In the genomic region with DNA sequence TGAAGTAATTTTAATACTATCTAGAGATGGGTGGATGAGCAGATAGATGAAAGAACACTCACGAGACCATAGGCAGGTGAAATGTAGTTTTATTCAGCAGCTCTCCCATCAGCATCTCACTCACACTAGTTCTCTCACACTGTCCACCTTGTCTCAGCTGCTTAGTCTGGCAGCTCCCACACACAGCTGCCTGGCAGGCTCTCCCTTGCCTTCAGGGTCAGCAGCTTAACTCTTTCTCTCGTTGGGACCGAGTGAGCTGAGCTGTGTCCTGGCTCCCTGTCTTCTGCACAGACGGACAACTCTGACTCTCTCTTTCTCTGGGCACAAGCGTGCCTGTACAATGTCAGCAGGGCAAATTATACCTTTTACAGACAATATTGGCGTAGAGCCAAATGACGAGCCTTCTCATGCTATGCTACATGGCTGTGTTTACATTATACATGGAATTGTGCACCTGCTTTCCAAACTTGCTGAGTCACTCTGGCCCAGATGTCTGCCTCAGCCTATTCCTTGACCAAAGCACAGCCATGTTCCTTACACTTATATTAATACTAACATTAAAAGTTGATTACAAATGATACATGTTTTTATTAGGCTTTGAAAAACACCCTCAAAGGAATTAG, we compare ENCODE assay signal across 14 cellular contexts.
DNase-seq lines count a peak whose midpoint lies in the region; ATAC-seq and TF ChIP-seq lines count a peak whose summit lies in the region.
"Had no signal": no experiment of that assay in that cellular context is flagged by ENCODE, and none has a peak within 500 bp of the region (broad histone marks: within the 10 kb centered on the region; RNA-seq: fewer than 3 reads in every experiment).

No MANE protein-coding gene starts in this region.

- POLR2A ChIA-PET in IMR-90 (lab: Charles Lee; ENCODE audit: unreplicated experiment), result no interaction called here

- no peak overlapping the region for H3K18ac ChIP-seq in IMR-90 (ENCODE audit: low read depth, low read length)

- H2AFZ ChIP-seq in IMR-90 (replicated peaks; ENCODE audit: low read length, poor library complexity) (no peak overlapping the region), mammary epithelial cell (ENCODE audit: low read depth, low read length) (no peak overlapping the region)

- H3K4me3 Mint-ChIP-seq in effector memory CD8-positive, alpha-beta T cell, result no peak overlapping the region
- H3K4me3 Mint-ChIP-seq: activated naive CD8-positive, alpha-beta T cell treated with anti-CD3 and anti-CD28 coated beads, Interleukin-2, amount 50 U/mL, for 24 hours; dendritic cell treated with granulocyte-macrophage colony-stimulating factor and Interleukin-4, amounts not matched to agents 40 ng/mL and 50 ng/mL, for 4 days had no signal

- no peak overlapping the region for H3K4ac ChIP-seq in IMR-90 (ENCODE audit: low read depth, low read length)

- no peak overlapping the region for H2BK5ac ChIP-seq in IMR-90 (ENCODE audit: low read depth, low read length, poor library complexity, severe bottlenecking)

- CTCF ChIA-PET in IMR-90 (lab: Yijun Ruan, JAX) (no interaction called here), mammary epithelial cell (lab: Charles Lee; ENCODE audit: low non-redundant PET) (no interaction called here)

- BruUV-seq in IMR-90 (replicated peaks; lab: Mats Ljungman, UMichigan) (no TSS peak), mammary epithelial cell (replicated peaks; lab: Mats Ljungman, UMichigan) (no TSS peak)

- dilution Hi-C loops in IMR-90 (cut with HindIII; ENCODE audit: low sequenced_read_pairs, unreplicated experiment), result no loop called here
- dilution Hi-C loops in mammary epithelial cell (cut with HindIII; ENCODE audit: low sequenced_read_pairs), result no loop called here

- H2BK20ac ChIP-seq in IMR-90 (ENCODE audit: low read depth, low read length), result no peak overlapping the region

- no peak overlapping the region for H3K14ac ChIP-seq in IMR-90 (replicated peaks; ENCODE audit: low read depth, low read length)

- no peak overlapping the region for H3K4me3 ChIP-seq in IMR-90 (ENCODE audit: insufficient read depth, low read depth, low read length)
- H3K4me3 ChIP-seq in mammary epithelial cell (replicated peaks in 1 of 3; ENCODE audit: insufficient read depth in 1 of 3, low read depth in 2 of 3, low read length in 3 of 3), result no peak overlapping the region
- H3K4me3 ChIP-seq in psoas muscle, result no peak overlapping the region
- H3K4me3 ChIP-seq: Peyer's patch had no signal

- H3K27me3 ChIP-seq in IMR-90 (ENCODE audit: control insufficient read depth, insufficient read depth, low read length), result no peaks in the 10 kb centered on the region
- H3K27me3 ChIP-seq in mammary epithelial cell (ENCODE audit: insufficient read depth, low read length), result no peaks in the 10 kb centered on the region
- no peaks in the 10 kb centered on the region for H3K27me3 ChIP-seq in psoas muscle (ENCODE audit: insufficient read depth in 3 of 3, low read length in 2 of 3)
- H3K27me3 ChIP-seq: Peyer's patch had no signal

- H3K23ac ChIP-seq in IMR-90 (ENCODE audit: low read depth, low read length), result no peak overlapping the region

- H3K36me3 Mint-ChIP-seq in effector memory CD8-positive, alpha-beta T cell (ENCODE audit: insufficient read depth), result no peaks in the 10 kb centered on the region

- no peak overlapping the region for H3K27ac ChIP-seq in IMR-90 (ENCODE audit: insufficient read depth, low read length)
- no peak overlapping the region for H3K27ac ChIP-seq in mammary epithelial cell (ENCODE audit: insufficient read depth, low read depth, low read length)
- no peak overlapping the region for H3K27ac ChIP-seq in psoas muscle
- H3K27ac ChIP-seq: Peyer's patch had no signal

- H3K9me3 Mint-ChIP-seq in effector memory CD8-positive, alpha-beta T cell, result peaks cover 4 to 12% of the 10 kb centered on the region in 2 donors

- peaks cover 8% of the 10 kb centered on the region; the same call in 1 of the 2 replicates for H3K9me3 ChIP-seq in IMR-90 (ENCODE audit: control insufficient read depth, insufficient read depth, low read length)
- H3K9me3 ChIP-seq in mammary epithelial cell (replicated peaks; ENCODE audit: insufficient read depth, low read length), result no peaks in the 10 kb centered on the region
- no peaks in the 10 kb centered on the region for H3K9me3 ChIP-seq in psoas muscle
- H3K9me3 ChIP-seq: Peyer's patch had no signal

- H3K27me3 Mint-ChIP-seq in effector memory CD8-positive, alpha-beta T cell, result no peaks in the 10 kb centered on the region
- H3K27me3 Mint-ChIP-seq: activated naive CD8-positive, alpha-beta T cell treated with anti-CD3 and anti-CD28 coated beads, Interleukin-2, amount 50 U/mL, for 24 hours; dendritic cell treated with granulocyte-macrophage colony-stimulating factor and Interleukin-4, amounts not matched to agents 40 ng/mL and 50 ng/mL, for 4 days had no signal

- H2BK15ac ChIP-seq in IMR-90 (ENCODE audit: low read depth, low read length), result no peak overlapping the region

- no peak overlapping the region for H3K56ac ChIP-seq in IMR-90 (ENCODE audit: extremely low read depth, insufficient read depth, low read length)

- H3K36me3 ChIP-seq in IMR-90 (ENCODE audit: control insufficient read depth, insufficient read depth, low read length) (no peaks in the 10 kb centered on the region), mammary epithelial cell (ENCODE audit: insufficient read depth, low read length) (no peaks in the 10 kb centered on the region), psoas muscle (ENCODE audit: insufficient read depth in 1 of 2, low read depth in 1 of 2) (no peaks in the 10 kb centered on the region)
- H3K36me3 ChIP-seq: Peyer's patch had no signal

- H2AK5ac ChIP-seq in IMR-90 (ENCODE audit: low read depth, low read length), result no peak overlapping the region

- H3K4me1 ChIP-seq in IMR-90 (ENCODE audit: control insufficient read depth, insufficient read depth, low read length) (no peaks in the 10 kb centered on the region), mammary epithelial cell (ENCODE audit: insufficient read depth, low read length) (no peaks in the 10 kb centered on the region), psoas muscle (peaks cover 3% of the 10 kb centered on the region)
- H3K4me1 ChIP-seq: Peyer's patch had no signal

- no peaks in the 10 kb centered on the region for H3K79me1 ChIP-seq in IMR-90 (ENCODE audit: low read depth in 1 of 2, low read length in 2 of 2)

- H3K4me2 ChIP-seq in IMR-90 (ENCODE audit: low read depth, low read length) (no peak overlapping the region), mammary epithelial cell (ENCODE audit: insufficient read depth, low read depth, low read length) (no peak overlapping the region)

- H3K9ac ChIP-seq in IMR-90 (ENCODE audit: low read depth, low read length), result no peak overlapping the region
- no peak overlapping the region for H3K9ac ChIP-seq in mammary epithelial cell (ENCODE audit: insufficient read depth, low read length)

- H3K9me1 ChIP-seq in IMR-90 (ENCODE audit: insufficient read depth, low read length), result no peaks in the 10 kb centered on the region

- H4K8ac ChIP-seq in IMR-90 (ENCODE audit: low read depth in 2 of 2, low read length in 2 of 2), result no peak overlapping the region

- intact Hi-C loops in IMR-90 (cut with micrococcal nuclease) (no loop called here), mammary epithelial cell (cut with micrococcal nuclease) (no loop called here), psoas muscle (cut with DNase I) (no loop called here)

- H2AK9ac ChIP-seq in IMR-90 (replicated peaks; ENCODE audit: low read depth, low read length, poor library complexity), result no peak overlapping the region

- TF ChIP-seq CTCF in IMR-90 (conservative IDR thresholded peaks at IDR 0.05; ENCODE audit: low read depth, low read length), result no peak
- TF ChIP-seq CTCF in mammary epithelial cell (conservative IDR thresholded peaks at IDR 0.05 in 1 of 2, IDR thresholded peaks at IDR 0.05 in 1 of 2; ENCODE audit: extremely low read depth in 1 of 2, insufficient read depth in 1 of 2, low read depth in 1 of 2, low read length in 2 of 2), result no peak
- TF ChIP-seq CTCF in psoas muscle (IDR thresholded peaks at IDR 0.05), result no peak

- TF ChIP-seq RAD21 in IMR-90 (IDR thresholded peaks at IDR 0.05; ENCODE audit: low read length), result no peak

- no peak for ATAC-seq in IMR-90 (ENCODE audit: low read depth)
- ATAC-seq in effector memory CD8-positive, alpha-beta T cell (replicated peaks), result no peak
- ATAC-seq in psoas muscle, result no peak
- no peak for ATAC-seq in GM18502 (IDR thresholded peaks at IDR 0.05; ENCODE audit: poor library complexity, unreplicated experiment)
- ATAC-seq: activated naive CD8-positive, alpha-beta T cell treated with anti-CD3 and anti-CD28 coated beads, Interleukin-2, amount 50 U/mL, for 24 hours had no signal

- H4K91ac ChIP-seq in IMR-90 (ENCODE audit: insufficient read depth, low read depth, low read length), result no peak overlapping the region

- H3K27ac Mint-ChIP-seq in effector memory CD8-positive, alpha-beta T cell, result no peak overlapping the region
- H3K27ac Mint-ChIP-seq: activated naive CD8-positive, alpha-beta T cell treated with anti-CD3 and anti-CD28 coated beads, Interleukin-2, amount 50 U/mL, for 24 hours; dendritic cell treated with granulocyte-macrophage colony-stimulating factor and Interleukin-4, amounts not matched to agents 40 ng/mL and 50 ng/mL, for 4 days had no signal

- peak; percentile 2 for DNase-seq in Ammon's horn (ENCODE audit: low spot score)
- DNase-seq in IMR-90, result no peak
- peak; percentile 11 for DNase-seq in NCI-H460 (ENCODE audit: extremely low read depth, low read depth)
- DNase-seq in mammary epithelial cell, result peak; percentile 8
- DNase-seq in effector memory CD8-positive, alpha-beta T cell, result no peak
- DNase-seq in psoas muscle, result no peak
- no peak for DNase-seq in LoVo (ENCODE audit: low spot score)
- DNase-seq: activated naive CD8-positive, alpha-beta T cell treated with anti-CD3 and anti-CD28 coated beads, Interleukin-2, amount 50 U/mL, for 24 hours; GOT3; islet precursor cell; NCI-H1694; Peyer's patch had no signal

- H3K79me2 ChIP-seq in mammary epithelial cell (ENCODE audit: insufficient read depth, low read length), result no peaks in the 10 kb centered on the region

- H4K5ac ChIP-seq in IMR-90 (ENCODE audit: low read depth, low read length), result no peak overlapping the region

- no peak overlapping the region for H2BK120ac ChIP-seq in IMR-90 (ENCODE audit: low read depth, low read length)

- TF ChIP-seq POLR2A in IMR-90 (IDR thresholded peaks at IDR 0.05; ENCODE audit: low read depth, low read length), result no peak

- H4K20me1 ChIP-seq in IMR-90 (ENCODE audit: insufficient read depth, low read length) (no peaks in the 10 kb centered on the region), mammary epithelial cell (ENCODE audit: insufficient read depth, low read length) (no peaks in the 10 kb centered on the region)

- in situ Hi-C loops in IMR-90 (cut with MboI; ENCODE audit: low sequenced_read_pairs), result no loop called here
- in situ Hi-C loops in mammary epithelial cell (cut with MboI; ENCODE audit: low sequenced_read_pairs in 2 of 2), result no loop called here

- WGBS in IMR-90 (ENCODE audit: extremely low coverage in 2 of 2, insufficient read length in 1 of 2), 2 experiments, result no CpG with 5 or more reads among the region's 7 CpGs
- WGBS in mammary epithelial cell (ENCODE audit: low coverage, missing lambda C conversion rate), result 14% methylated on average over 6 of the region's 7 CpGs
- 22 to 28% (median 24%) methylated on average over 7 of the region's 7 CpGs for WGBS in psoas muscle, 3 donors

- no peaks in the 10 kb centered on the region for H3K4me1 Mint-ChIP-seq in effector memory CD8-positive, alpha-beta T cell (ENCODE audit: low read depth in 2 of 2)
- H3K4me1 Mint-ChIP-seq: activated naive CD8-positive, alpha-beta T cell treated with anti-CD3 and anti-CD28 coated beads, Interleukin-2, amount 50 U/mL, for 24 hours had no signal

Comparison
In these comparisons a context has a peak if more than half of its experiments do, and no peak if none do; other contexts are left out.
1. DNase-seq: peak in Ammon's horn (single experiment), NCI-H460 (single experiment) and mammary epithelial cell (single experiment); none in IMR-90 (single experiment), effector memory CD8-positive, alpha-beta T cell (0 of 3), psoas muscle (0 of 2) and LoVo (single experiment).